1 cellular context compared by ENCODE assay signal in the genomic region with DNA sequence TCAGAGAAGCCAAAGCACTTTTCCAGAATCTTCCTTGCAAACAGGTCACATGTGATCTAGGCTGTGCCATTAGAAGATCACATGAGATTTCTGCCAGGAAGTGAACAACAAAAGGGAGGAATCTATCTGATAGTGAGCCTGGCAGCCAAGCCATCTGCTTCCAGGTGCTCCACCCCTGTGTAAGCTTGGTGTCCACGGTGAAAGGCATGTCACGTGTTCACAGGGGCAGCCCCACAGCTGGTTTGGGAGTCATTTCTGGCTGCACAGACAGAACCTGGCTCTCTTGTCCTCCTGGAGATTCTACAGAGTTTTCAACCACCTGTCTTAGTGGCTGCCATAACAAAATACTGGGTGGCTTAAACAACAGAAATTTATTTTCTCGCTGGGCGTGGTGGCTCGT.
TF ChIP-seq lines count a peak whose summit lies in the region.

No MANE protein-coding gene starts in this region.

TF ChIP-seq in GM12878, 131 proteins besides CTCF, POLR2A, EP300 and RAD21:
- TF ChIP-seq RAD51 (IDR thresholded peaks at IDR 0.05) (peak; percentile 26; the same call in 1 of the 2 replicates), RBBP5 (conservative IDR thresholded peaks at IDR 0.05) (no peak), FOXK2 (IDR thresholded peaks at IDR 0.05) (no peak), WRNIP1 (IDR thresholded peaks at IDR 0.05; ENCODE audit: borderline replicate concordance, low read depth, low read length) (no peak)
- TF ChIP-seq, protein P1, sequence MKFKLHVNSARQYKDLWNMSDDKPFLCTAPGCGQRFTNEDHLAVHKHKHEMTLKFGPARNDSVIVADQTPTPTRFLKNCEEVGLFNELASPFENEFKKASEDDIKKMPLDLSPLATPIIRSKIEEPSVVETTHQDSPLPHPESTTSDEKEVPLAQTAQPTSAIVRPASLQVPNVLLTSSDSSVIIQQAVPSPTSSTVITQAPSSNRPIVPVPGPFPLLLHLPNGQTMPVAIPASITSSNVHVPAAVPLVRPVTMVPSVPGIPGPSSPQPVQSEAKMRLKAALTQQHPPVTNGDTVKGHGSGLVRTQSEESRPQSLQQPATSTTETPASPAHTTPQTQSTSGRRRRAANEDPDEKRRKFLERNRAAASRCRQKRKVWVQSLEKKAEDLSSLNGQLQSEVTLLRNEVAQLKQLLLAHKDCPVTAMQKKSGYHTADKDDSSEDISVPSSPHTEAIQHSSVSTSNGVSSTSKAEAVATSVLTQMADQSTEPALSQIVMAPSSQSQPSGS (IDR thresholded peaks at IDR 0.05; ENCODE audit: low read length), result no peak
